In genomic region chr17:40058865-40059264, GRCh38 we compare ENCODE assay signal across 1 cellular context.
TF ChIP-seq lines count a peak whose summit lies in the region.

No MANE protein-coding gene starts in this region.

TF ChIP-seq in K562, 482 proteins besides CTCF, POLR2A, EP300 and RAD21:
- TF ChIP-seq ZFP36 (IDR thresholded peaks at IDR 0.05; ENCODE audit: low read depth, low read length, partially characterized antibody) (peak; percentile 50), ZNF3 (CRISPR knock-in tag; IDR thresholded peaks at IDR 0.05) (no peak)
TF ChIP-seq in K562: peak in this region for 1.
